16 cellular contexts compared by ENCODE assay signal in genomic region chr5:54638090-54638489, GRCh38.
DNase-seq lines count a peak whose midpoint lies in the region; ATAC-seq and TF ChIP-seq lines count a peak whose summit lies in the region.
"Had no signal": no experiment of that assay in that cellular context is flagged by ENCODE, and none has a peak within 500 bp of the region (broad histone marks: within the 10 kb centered on the region; RNA-seq: fewer than 3 reads in every experiment).

No MANE protein-coding gene starts in this region.

- peak in 4 of 5 donors; percentile 52 to 62 (median 57) for DNase-seq in CD4-positive, alpha-beta memory T cell
- peak; percentile 11 for DNase-seq in KBM-7
- peak; percentile 44 for DNase-seq in central memory CD4-positive, alpha-beta T cell
- no peak for DNase-seq in natural killer cell
- DNase-seq in activated effector memory CD4-positive, alpha-beta T cell treated with Interleukin-2 at 50 U/mL for 16 hours, result no peak
- DNase-seq in left colon, result no peak
- DNase-seq in NK-92 treated with Interleukin-12 subunit alpha and Interleukin-12 subunit beta, amount 100 ng/mL, for 24 hours (lab: John Stamatoyannopoulos, UW), result no peak
- DNase-seq: AML-193, DMS 273 treated with DMSO at 0.1 percent for 48 hours, EL, H9, NCI-H1092, NCI-H2227 treated with DMSO at 0.1 percent for 48 hours, NCI-H526 had no signal

- H3K36me3 Mint-ChIP-seq in CD4-positive, alpha-beta memory T cell, result no peaks in the 10 kb centered on the region
- H3K36me3 Mint-ChIP-seq in natural killer cell, result no peaks in the 10 kb centered on the region

- no peaks in the 10 kb centered on the region for H3K27me3 ChIP-seq in CD4-positive, alpha-beta memory T cell (ENCODE audit: insufficient read depth, low read length)

- no peaks in the 10 kb centered on the region for H3K36me3 ChIP-seq in CD4-positive, alpha-beta memory T cell (ENCODE audit: insufficient read depth, low read length)

- POLR2A ChIA-PET in CD4-positive, alpha-beta memory T cell (lab: Charles Lee; ENCODE audit: partially characterized antibody), result interaction anchor here (0.8 to 3.1 kb wide), 13 partner anchors 8 to 207 kb away, joined by 3 to 21 read pairs (median 5); partner anchors contain the start of gene SNX18

- H3K9me3 ChIP-seq in CD4-positive, alpha-beta memory T cell (ENCODE audit: control insufficient read depth in 1 of 2, low read length in 2 of 2), result no peaks in the 10 kb centered on the region

- no peak overlapping the region for H3K27ac ChIP-seq in CD4-positive, alpha-beta memory T cell (ENCODE audit: low read depth, low read length)
- H3K27ac ChIP-seq: SK-N-MC had no signal

- intact Hi-C loops in CD4-positive, alpha-beta memory T cell (cut with micrococcal nuclease), result loop anchor here (2.0 kb wide), 1 partner anchor 27 kb away; no protein-coding TSS in a partner anchor
- intact Hi-C loops in natural killer cell (cut with micrococcal nuclease) (no loop called here), left colon (cut with DNase I, micrococcal nuclease) (no loop called here)

- in situ Hi-C loops in KBM-7 (cut with MboI; ENCODE audit: low pct_unique_long_range_greater_than_20kb, low sequenced_read_pairs), result no loop called here

- peaks cover 15 to 35% (median 26%) of the 10 kb centered on the region in 4 donors for H3K4me1 Mint-ChIP-seq in CD4-positive, alpha-beta memory T cell
- peaks cover 28 to 32% of the 10 kb centered on the region in 2 donors for H3K4me1 Mint-ChIP-seq in natural killer cell

- peaks cover 25% of the 10 kb centered on the region for H3K4me1 ChIP-seq in CD4-positive, alpha-beta memory T cell (ENCODE audit: insufficient read depth, low read length)

- no peak overlapping the region for H3K4me3 ChIP-seq in CD4-positive, alpha-beta memory T cell (ENCODE audit: low read length in 2 of 2)
- H3K4me3 ChIP-seq: SK-N-MC had no signal

- H3K9me3 Mint-ChIP-seq in CD4-positive, alpha-beta memory T cell, result peaks cover 0 to 3% (median 0%) of the 10 kb centered on the region in 8 donors
- no peaks in the 10 kb centered on the region for H3K9me3 Mint-ChIP-seq in natural killer cell
- H3K9me3 Mint-ChIP-seq: H9 had no signal

- CTCF ChIA-PET in CD4-positive, alpha-beta memory T cell (lab: Charles Lee; ENCODE audit: partially characterized antibody), result interaction anchor here (0.8 to 1.8 kb wide), 7 partner anchors 8 to 229 kb away, joined by 3 to 7 read pairs (median 3); partner anchors contain the start of gene SNX18

- no peaks in the 10 kb centered on the region for H3K27me3 Mint-ChIP-seq in CD4-positive, alpha-beta memory T cell
- H3K27me3 Mint-ChIP-seq in natural killer cell (ENCODE audit: low read depth in 2 of 2), result no peaks in the 10 kb centered on the region

- peak overlapping the region; percentile 25 to 78 (median 58) for H3K27ac Mint-ChIP-seq in CD4-positive, alpha-beta memory T cell
- H3K27ac Mint-ChIP-seq in natural killer cell, result peak overlapping the region; percentile 66 to 78
- H3K27ac Mint-ChIP-seq: H9 had no signal

- TF ChIP-seq CTCF in natural killer cell (IDR thresholded peaks at IDR 0.05), result no peak

- H3K4me3 Mint-ChIP-seq in CD4-positive, alpha-beta memory T cell, result peak overlapping the region in 7 of 8 donors; percentile 26 to 75 (median 55)
- peak overlapping the region; percentile 52 for H3K4me3 Mint-ChIP-seq in natural killer cell
- H3K4me3 Mint-ChIP-seq: H9 had no signal

- ATAC-seq in natural killer cell (peak; percentile 39 to 72 (median 50)), GM19467 (IDR thresholded peaks at IDR 0.05; ENCODE audit: unreplicated experiment) (no peak), left colon (no peak)

Comparison
In these comparisons a context has a peak if more than half of its experiments do, and no peak if none do; other contexts are left out.
1. DNase-seq: peak in CD4-positive, alpha-beta memory T cell (4 of 5), KBM-7 (single experiment) and central memory CD4-positive, alpha-beta T cell (single experiment); none in natural killer cell (single experiment), activated effector memory CD4-positive, alpha-beta T cell treated with Interleukin-2 at 50 U/mL for 16 hours (single experiment), left colon (0 of 2) and NK-92 treated with Interleukin-12 subunit alpha and Interleukin-12 subunit beta, amount 100 ng/mL, for 24 hours (single experiment).
2. ATAC-seq: peak in natural killer cell (3 of 3); none in GM19467 (single experiment) and left colon (single experiment).